21 cellular contexts compared by ENCODE assay signal in the genomic region with DNA sequence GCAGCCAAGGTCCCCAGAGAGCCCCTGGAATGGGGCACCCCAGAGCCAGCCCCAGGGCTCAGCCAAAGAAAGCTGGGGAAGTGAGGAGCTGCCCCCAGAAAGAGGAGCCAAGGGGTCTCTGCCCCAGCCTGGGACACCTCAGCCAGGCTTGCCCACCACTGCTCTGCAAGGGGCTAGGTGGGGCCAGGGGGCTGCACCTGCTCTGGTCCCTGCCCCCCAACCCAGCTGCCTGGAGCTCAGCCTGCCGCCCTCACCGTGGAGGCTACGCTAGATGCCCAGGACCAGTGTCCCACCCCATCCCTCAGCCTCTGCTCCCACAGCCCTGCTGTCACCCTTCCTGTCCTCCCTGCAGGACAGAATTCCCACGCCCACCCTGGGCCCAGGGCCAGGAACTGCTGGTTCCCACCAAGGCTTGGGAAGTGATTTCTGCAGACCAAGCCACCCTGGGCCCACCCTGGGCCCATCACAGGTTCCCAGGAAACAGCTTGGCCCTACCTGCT. TPM values are rescaled to one million over a fixed set of nuclear protein-coding genes. Genes with fewer than 3 reads are reported as not detected.
A peak's percentile ranks its signal among the peaks of the same experiment; 100 is the strongest.
DNase-seq lines count a peak whose midpoint lies in the region; ATAC-seq and TF ChIP-seq lines count a peak whose summit lies in the region.
"Had no signal": no experiment of that assay in that cellular context is flagged by ENCODE, and none has a peak within 500 bp of the region (broad histone marks: within the 10 kb centered on the region; RNA-seq: fewer than 3 reads in every experiment).

No MANE protein-coding gene starts in this region.

- H2BK15ac ChIP-seq in neuronal stem cell (ENCODE audit: low read length), result peak overlapping the region; percentile 96

- no peak overlapping the region for H2BK5ac ChIP-seq in neuronal stem cell (ENCODE audit: low read length)

- CTCF ChIA-PET in PC-9 (lab: Charles Lee), result interaction anchor here (0.6 to 2.5 kb wide), 3 partner anchors 29 to 519 kb away, joined by 3 to 12 read pairs (median 9); no protein-coding TSS in a partner anchor

- BruUV-seq in PC-9 (replicated peaks; lab: Mats Ljungman, UMichigan), result no TSS peak

- DNase-seq in PC-9 (peak; percentile 53 to 58), epidermal melanocyte (ENCODE audit: insufficient read length, low spot score) (peak; percentile 4), neuronal stem cell (ENCODE audit: low spot score) (no peak), type B pancreatic cell (ENCODE audit: extremely low spot score, unreplicated experiment) (peak; percentile 68), activated gamma-delta T cell treated with Interleukin-2 at 50 U/mL for 16 hours (no peak), right lobe of liver (no peak), MV-4-11 (lab: John Stamatoyannopoulos, UW) (no peak)
- DNase-seq: activated CD4-positive, alpha-beta memory T cell treated with anti-CD3 and anti-CD28 coated beads, Interleukin-2, amount 10 ng/mL, durations not matched to agents 7 days and 5 days; activated T-cell treated with anti-CD3 and anti-CD28 coated beads for 4 hours; adrenal gland; CD4-positive, CD25-positive, alpha-beta regulatory T cell; GM23248; Karpas-422; NCI-H1048; NCI-H187; NCI-H748 treated with DMSO at 0.1 percent for 48 hours; SHP77 had no signal

- H2BK120ac ChIP-seq in neuronal stem cell (ENCODE audit: low read depth, low read length), result no peak overlapping the region

- no peak overlapping the region for H3K4ac ChIP-seq in neuronal stem cell (ENCODE audit: low read length)

- H3K79me2 ChIP-seq in PC-9 (ENCODE audit: low read depth), result peaks cover 14% of the 10 kb centered on the region; the same call in 1 of the 2 replicates

- H3K4me1 ChIP-seq in PC-9 (replicated peaks; ENCODE audit: insufficient read depth) (peaks cover 76% of the 10 kb centered on the region), neuronal stem cell (ENCODE audit: control insufficient read depth in 2 of 2, insufficient read depth in 1 of 2, low read depth in 1 of 2, low read length in 2 of 2) (peaks cover 3 to 20% of the 10 kb centered on the region in 2 donors), right lobe of liver (peaks cover 0 to 12% (median 4%) of the 10 kb centered on the region in 4 donors), gastroesophageal sphincter (peaks cover 0 to 61% (median 12%) of the 10 kb centered on the region in 3 donors)

- H3K27ac ChIP-seq in PC-9 (peak overlapping the region; percentile 98), neuronal stem cell (replicated peaks; ENCODE audit: low read length) (no peak overlapping the region), right lobe of liver (no peak overlapping the region), gastroesophageal sphincter (no peak overlapping the region)
- H3K27ac ChIP-seq: adrenal gland, GM23248, heart left ventricle had no signal

- no peak for ATAC-seq in right lobe of liver
- no peak for ATAC-seq in gastroesophageal sphincter
- ATAC-seq: heart left ventricle, left lung had no signal

- peak overlapping the region; percentile 75 for H2BK12ac ChIP-seq in neuronal stem cell (ENCODE audit: low read length)

- H2AK5ac ChIP-seq in neuronal stem cell (ENCODE audit: low read depth, low read length), result peak overlapping the region; percentile 76

- no peak for TF ChIP-seq EP300 in gastroesophageal sphincter (IDR thresholded peaks at IDR 0.05)

- POLR2A ChIA-PET in PC-9 (lab: Charles Lee; ENCODE audit: unreplicated experiment), result interaction anchor here (0.5 to 1.0 kb wide), 6 partner anchors 13 to 754 kb away, joined by 3 to 7 read pairs (median 4); no protein-coding TSS in a partner anchor

- H3F3A ChIP-seq in PC-9 (ENCODE audit: insufficient read depth, low read depth), result peaks cover 47% of the 10 kb centered on the region

- no peaks in the 10 kb centered on the region for H3K36me3 ChIP-seq in PC-9 (ENCODE audit: low read depth)
- H3K36me3 ChIP-seq in neuronal stem cell (replicated peaks in 1 of 2; ENCODE audit: control insufficient read depth in 2 of 2, insufficient read depth in 2 of 2, low read length in 2 of 2), result no peaks in the 10 kb centered on the region
- H3K36me3 ChIP-seq in right lobe of liver, result no peaks in the 10 kb centered on the region
- no peaks in the 10 kb centered on the region for H3K36me3 ChIP-seq in gastroesophageal sphincter
- H3K36me3 ChIP-seq: adrenal gland, heart left ventricle, left lung had no signal

- H3K27me3 Mint-ChIP-seq in type B pancreatic cell, result no peaks in the 10 kb centered on the region

- H3K79me1 ChIP-seq in neuronal stem cell (ENCODE audit: low read depth, low read length), result no peaks in the 10 kb centered on the region

- H2AFZ ChIP-seq in PC-9 (no peak overlapping the region), neuronal stem cell (ENCODE audit: low read length) (no peak overlapping the region)
- H2AFZ ChIP-seq: GM23248 had no signal

- no peak overlapping the region for H3K4me3 Mint-ChIP-seq in type B pancreatic cell
- H3K4me3 Mint-ChIP-seq: neural crest cell had no signal

- peak overlapping the region; percentile 92 for H3K18ac ChIP-seq in neuronal stem cell (ENCODE audit: low read length)

- no peaks in the 10 kb centered on the region for H4K20me1 ChIP-seq in PC-9 (ENCODE audit: insufficient read depth)

- WGBS in neuronal stem cell (ENCODE audit: extremely low coverage in 2 of 2, insufficient read length in 2 of 2, insufficient replicate concordance in 1 of 2), 2 donors, result no CpG with 5 or more reads among the region's 4 CpGs
- no CpG with 5 or more reads among the region's 4 CpGs for WGBS in right lobe of liver (ENCODE audit: insufficient coverage, low coverage, low lambda C conversion rate, missing lambda C conversion rate)
- no CpG with 5 or more reads among the region's 4 CpGs for WGBS in gastroesophageal sphincter (ENCODE audit: low coverage in 1 of 2), 2 donors

- H3K4me1 Mint-ChIP-seq in type B pancreatic cell (ENCODE audit: unreplicated experiment), result peaks cover 20% of the 10 kb centered on the region

- H3K9me3 Mint-ChIP-seq in type B pancreatic cell, result no peaks in the 10 kb centered on the region
- H3K9me3 Mint-ChIP-seq: activated CD4-positive, alpha-beta memory T cell treated with anti-CD3 and anti-CD28 coated beads, Interleukin-2, amount 10 ng/mL, durations not matched to agents 7 days and 5 days; CD4-positive, CD25-positive, alpha-beta regulatory T cell; neural crest cell had no signal

- no peak overlapping the region for H3K23ac ChIP-seq in neuronal stem cell (ENCODE audit: low read depth, low read length, poor library complexity)

- no peak overlapping the region for H4K8ac ChIP-seq in neuronal stem cell (ENCODE audit: low read depth, low read length)

- H3K4me3 ChIP-seq in PC-9 (no peak overlapping the region; the same call in 1 of the 2 replicates), neuronal stem cell (ENCODE audit: low read length in 2 of 2) (peak overlapping the region in 1 of 2 donors; percentile 9), right lobe of liver (no peak overlapping the region), gastroesophageal sphincter (no peak overlapping the region)
- H3K4me3 ChIP-seq: adrenal gland, GM23248, heart left ventricle, left lung had no signal

- H3K36me3 Mint-ChIP-seq in type B pancreatic cell, result no peaks in the 10 kb centered on the region
- H3K36me3 Mint-ChIP-seq: CD4-positive, CD25-positive, alpha-beta regulatory T cell had no signal

- TF ChIP-seq POLR2A in right lobe of liver (IDR thresholded peaks at IDR 0.05), result no peak
- no peak for TF ChIP-seq POLR2A in gastroesophageal sphincter (IDR thresholded peaks at IDR 0.05)

- no peak overlapping the region for H4K91ac ChIP-seq in neuronal stem cell (ENCODE audit: low read depth, low read length, poor library complexity)

- H3K27me3 ChIP-seq in PC-9 (ENCODE audit: insufficient read depth, low read depth) (no peaks in the 10 kb centered on the region), neuronal stem cell (ENCODE audit: control insufficient read depth in 3 of 3, insufficient read depth in 3 of 3, low read depth in 1 of 3, low read length in 3 of 3) (peaks cover 0 to 29% (median 2%) of the 10 kb centered on the region in 3 experiments), right lobe of liver (no peaks in the 10 kb centered on the region), gastroesophageal sphincter (no peaks in the 10 kb centered on the region)
- H3K27me3 ChIP-seq: adrenal gland, heart left ventricle, left lung had no signal

- no peak overlapping the region for H3K14ac ChIP-seq in neuronal stem cell (ENCODE audit: low read length)

- H3K27ac Mint-ChIP-seq in type B pancreatic cell, result peak overlapping the region; percentile 98
- H3K27ac Mint-ChIP-seq: activated CD4-positive, alpha-beta memory T cell treated with anti-CD3 and anti-CD28 coated beads, Interleukin-2, amount 10 ng/mL, durations not matched to agents 7 days and 5 days had no signal

- no peak overlapping the region for H3K9ac ChIP-seq in neuronal stem cell (ENCODE audit: low read depth, low read length, poor library complexity)
- H3K9ac ChIP-seq: GM23248 had no signal

- H3K4me2 ChIP-seq in PC-9 (peak overlapping the region; percentile 66), neuronal stem cell (ENCODE audit: insufficient read depth, low read length, poor library complexity, severe bottlenecking) (no peak overlapping the region)

- TF ChIP-seq CTCF in PC-9 (conservative IDR thresholded peaks at IDR 0.05) (no peak), type B pancreatic cell (conservative IDR thresholded peaks at IDR 0.05) (no peak), right lobe of liver (IDR thresholded peaks at IDR 0.05) (no peak), gastroesophageal sphincter (IDR thresholded peaks at IDR 0.05) (no peak)

- intact Hi-C loops in PC-9 (cut with micrococcal nuclease; ENCODE audit: unreplicated experiment), result loop anchor here (5.0 kb wide), 2 partner anchors 800 to 1135 kb away; no protein-coding TSS in a partner anchor
- intact Hi-C loops in right lobe of liver (cut with DNase I), result loop anchor here (10.0 kb wide), 3 partner anchors 98 to 848 kb away; no protein-coding TSS in a partner anchor

- H3K9me3 ChIP-seq in PC-9 (ENCODE audit: insufficient read depth, low read depth) (no peaks in the 10 kb centered on the region), neuronal stem cell (replicated peaks in 1 of 2; ENCODE audit: control insufficient read depth in 2 of 2, insufficient read depth in 1 of 2, low read depth in 1 of 2, low read length in 2 of 2) (peaks cover 0 to 3% of the 10 kb centered on the region in 2 donors), right lobe of liver (no peaks in the 10 kb centered on the region), gastroesophageal sphincter (no peaks in the 10 kb centered on the region)
- H3K9me3 ChIP-seq: adrenal gland, heart left ventricle, left lung had no signal

- H3K9me2 ChIP-seq in PC-9 (ENCODE audit: insufficient read depth), result no peaks in the 10 kb centered on the region

RNA-seq across cellular contexts. Expression of a gene that starts 28.1 kb away (rescaled TPM):
- total RNA-seq in PC-9 (2021), result 29.0 and 80.8 TPM in 2 replicates
- 0.07 TPM for polyA plus RNA-seq in neuronal stem cell (2013, experiment 1 of 2)
- polyA plus RNA-seq in neuronal stem cell (2013, experiment 2 of 2), result 0.03 TPM
- 512 and 3,327 TPM in 2 replicates for total RNA-seq in type B pancreatic cell (ENCODE audit: low replicate concordance)
- total RNA-seq in right lobe of liver, result not detected
- total RNA-seq in gastroesophageal sphincter, result 10 to 100 TPM in 2 of 4 donors, 1 to 10 TPM in 1, not detected in 1; 7.0 to 18.5 (median 17.4) TPM
- total RNA-seq: activated CD4-positive, alpha-beta memory T cell treated with anti-CD3 and anti-CD28 coated beads, Interleukin-2, amount 10 ng/mL, durations not matched to agents 7 days and 5 days; CD4-positive, CD25-positive, alpha-beta regulatory T cell; neural crest cell had no signal
- polyA plus RNA-seq: CD4-positive, CD25-positive, alpha-beta regulatory T cell; heart left ventricle had no signal

RNA-seq across cellular contexts. Expression of a gene that starts 36.2 kb away (rescaled TPM):
- total RNA-seq in PC-9 (2021), result 775 and 874 TPM in 2 replicates
- polyA plus RNA-seq in neuronal stem cell (2013, experiment 1 of 2), result 353 TPM
- polyA plus RNA-seq in neuronal stem cell (2013, experiment 2 of 2), result 340 TPM
- total RNA-seq in type B pancreatic cell (ENCODE audit: low replicate concordance), result 677 and 972 TPM in 2 replicates
- 100 to 1,000 TPM; 284 to 454 (median 404) TPM for total RNA-seq in right lobe of liver
- total RNA-seq in gastroesophageal sphincter, result 100 to 1,000 TPM; 224 to 331 (median 270) TPM

RNA-seq across cellular contexts. Expression of a gene that starts 39.9 kb away (rescaled TPM):
- 41.7 and 53.5 TPM in 2 replicates for total RNA-seq in PC-9 (2021)
- polyA plus RNA-seq in neuronal stem cell (2013, experiment 1 of 2), result not detected
- polyA plus RNA-seq in neuronal stem cell (2013, experiment 2 of 2), result 0.03 TPM
- total RNA-seq in type B pancreatic cell (ENCODE audit: low replicate concordance), result 1.5 and 9.2 TPM in 2 replicates
- not detected for total RNA-seq in right lobe of liver
- total RNA-seq in gastroesophageal sphincter, result 10 to 100 TPM in 2 of 4 donors, 1 to 10 TPM in 2; 1.1 to 78.8 (median 13.5) TPM
- total RNA-seq: activated CD4-positive, alpha-beta memory T cell treated with anti-CD3 and anti-CD28 coated beads, Interleukin-2, amount 10 ng/mL, durations not matched to agents 7 days and 5 days; CD4-positive, CD25-positive, alpha-beta regulatory T cell; heart left ventricle; neural crest cell had no signal
- polyA plus RNA-seq: CD4-positive, CD25-positive, alpha-beta regulatory T cell had no signal

RNA-seq across cellular contexts. Expression of a gene that starts 59.6 kb away (rescaled TPM):
- total RNA-seq in PC-9 (2021), result 0.87 TPM in 1 of 2 replicates, not detected in the other
- not detected for polyA plus RNA-seq in neuronal stem cell (2013, experiment 1 of 2)
- polyA plus RNA-seq in neuronal stem cell (2013, experiment 2 of 2), result not detected
- 119 and 193 TPM in 2 replicates for total RNA-seq in type B pancreatic cell (ENCODE audit: low replicate concordance)
- not detected for total RNA-seq in right lobe of liver
- not detected for total RNA-seq in gastroesophageal sphincter
- total RNA-seq: activated CD4-positive, alpha-beta memory T cell treated with anti-CD3 and anti-CD28 coated beads, Interleukin-2, amount 10 ng/mL, durations not matched to agents 7 days and 5 days; adrenal gland; CD4-positive, CD25-positive, alpha-beta regulatory T cell; GM23248; heart left ventricle; left lung; neural crest cell had no signal
- polyA plus RNA-seq: adrenal gland; CD4-positive, CD25-positive, alpha-beta regulatory T cell; GM23248; heart left ventricle had no signal

Comparison
In these comparisons a context has a peak if more than half of its experiments do, and no peak if none do; other contexts are left out.
1. DNase-seq: peak in PC-9 (2 of 2), epidermal melanocyte (single experiment) and type B pancreatic cell (single experiment); none in neuronal stem cell (single experiment), activated gamma-delta T cell treated with Interleukin-2 at 50 U/mL for 16 hours (single experiment), right lobe of liver (0 of 3) and MV-4-11 (single experiment).